In the genomic region with DNA sequence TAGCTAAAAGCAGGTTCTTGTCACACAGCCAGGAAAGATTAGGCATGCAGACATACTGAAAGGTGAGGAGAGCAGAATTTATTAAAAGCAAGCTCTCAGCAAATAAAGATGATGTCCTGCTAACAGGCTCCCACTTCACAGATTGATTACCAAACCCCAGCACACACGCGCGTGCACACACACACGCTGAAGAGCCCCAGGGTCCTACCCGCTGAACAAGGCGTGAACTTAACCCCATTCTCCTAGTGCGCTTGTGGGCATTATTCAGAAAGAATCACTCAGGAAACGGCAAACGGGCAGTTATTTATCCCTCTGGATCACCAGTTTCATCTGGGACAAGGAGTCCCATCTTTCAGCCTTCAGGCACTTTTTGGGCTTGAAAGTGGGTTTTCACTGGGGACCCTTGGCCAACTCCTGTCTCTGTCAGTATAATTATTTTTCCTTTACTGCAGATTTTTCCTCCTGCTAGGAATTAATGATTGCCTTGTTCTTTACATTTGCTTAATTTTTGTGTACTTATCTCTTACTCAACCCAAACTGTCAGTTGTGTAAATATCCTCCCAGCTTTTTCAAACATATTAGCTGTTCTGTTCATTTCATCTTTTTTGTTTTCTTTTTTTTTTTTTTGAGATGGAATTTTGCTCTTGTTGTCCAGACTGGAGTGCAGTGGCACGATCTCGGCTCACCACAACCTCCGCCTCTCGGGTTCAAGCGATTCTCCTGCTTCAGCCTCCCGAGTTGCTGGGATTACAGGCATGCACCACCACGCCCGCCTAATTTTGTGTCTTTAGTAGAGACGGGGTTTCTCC, we compare ENCODE assay signal across 1 cellular context.
TF ChIP-seq lines count a peak whose summit lies in the region.

No MANE protein-coding gene starts in this region.

TF ChIP-seq in HepG2, 621 proteins besides CTCF, POLR2A, EP300 and RAD21 (continued from another document and continues in another):
- TF ChIP-seq, protein P1, sequence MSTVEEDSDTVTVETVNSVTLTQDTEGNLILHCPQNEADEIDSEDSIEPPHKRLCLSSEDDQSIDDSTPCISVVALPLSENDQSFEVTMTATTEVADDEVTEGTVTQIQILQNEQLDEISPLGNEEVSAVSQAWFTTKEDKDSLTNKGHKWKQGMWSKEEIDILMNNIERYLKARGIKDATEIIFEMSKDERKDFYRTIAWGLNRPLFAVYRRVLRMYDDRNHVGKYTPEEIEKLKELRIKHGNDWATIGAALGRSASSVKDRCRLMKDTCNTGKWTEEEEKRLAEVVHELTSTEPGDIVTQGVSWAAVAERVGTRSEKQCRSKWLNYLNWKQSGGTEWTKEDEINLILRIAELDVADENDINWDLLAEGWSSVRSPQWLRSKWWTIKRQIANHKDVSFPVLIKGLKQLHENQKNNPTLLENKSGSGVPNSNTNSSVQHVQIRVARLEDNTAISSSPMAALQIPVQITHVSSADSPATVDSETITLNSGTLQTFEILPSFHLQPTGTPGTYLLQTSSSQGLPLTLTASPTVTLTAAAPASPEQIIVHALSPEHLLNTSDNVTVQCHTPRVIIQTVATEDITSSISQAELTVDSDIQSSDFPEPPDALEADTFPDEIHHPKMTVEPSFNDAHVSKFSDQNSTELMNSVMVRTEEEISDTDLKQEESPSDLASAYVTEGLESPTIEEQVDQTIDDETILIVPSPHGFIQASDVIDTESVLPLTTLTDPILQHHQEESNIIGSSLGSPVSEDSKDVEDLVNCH (CRISPR knock-in tag; IDR thresholded peaks at IDR 0.05): no peak
- TF ChIP-seq RFXANK (CRISPR knock-in tag; IDR thresholded peaks at IDR 0.05) (no peak), SNAPC2 (CRISPR knock-in tag; IDR thresholded peaks at IDR 0.05) (no peak), PAF1 (CRISPR knock-in tag; IDR thresholded peaks at IDR 0.05) (no peak), RAD51 (IDR thresholded peaks at IDR 0.05; ENCODE audit: borderline replicate concordance) (no peak), SATB2 (CRISPR knock-in tag; IDR thresholded peaks at IDR 0.05) (0 out of 2 replicates have a peak, but pooled peaks have one; percentile 14), U2AF2 (IDR thresholded peaks at IDR 0.05; ENCODE audit: low read depth, low read length) (no peak), ZNF672 (CRISPR knock-in tag; IDR thresholded peaks at IDR 0.05) (no peak), HNF4A (CRISPR knock-in tag; IDR thresholded peaks at IDR 0.05) (peak; percentile 33; the same call in 1 of the 2 replicates), RNF2 (conservative IDR thresholded peaks at IDR 0.05; ENCODE audit: low read depth) (no peak), MAFG (CRISPR knock-in tag; IDR thresholded peaks at IDR 0.05) (no peak), FOXK2 (IDR thresholded peaks at IDR 0.05) (peak; percentile 89), ZNF501 (CRISPR knock-in tag; IDR thresholded peaks at IDR 0.05) (peak; percentile 63), KDM3A (CRISPR knock-in tag; IDR thresholded peaks at IDR 0.05; ENCODE audit: low read depth) (0 out of 2 replicates have a peak, but pooled peaks have one; percentile 41), SNAI1 (CRISPR knock-in tag; IDR thresholded peaks at IDR 0.05; ENCODE audit: borderline replicate concordance) (no peak), NCOA2 (CRISPR knock-in tag; IDR thresholded peaks at IDR 0.05) (peak; percentile 91), ZNF557 (CRISPR knock-in tag; IDR thresholded peaks at IDR 0.05) (no peak), ZNF7 (CRISPR knock-in tag; IDR thresholded peaks at IDR 0.05) (no peak), ZNF383 (CRISPR knock-in tag; IDR thresholded peaks at IDR 0.05; ENCODE audit: borderline replicate concordance) (no peak), HCFC1 (IDR thresholded peaks at IDR 0.05; ENCODE audit: low read depth, low read length) (no peak), SP4 (CRISPR knock-in tag; IDR thresholded peaks at IDR 0.05) (no peak), SYNCRIP (IDR thresholded peaks at IDR 0.05; ENCODE audit: insufficient read depth, low read depth, low read length) (no peak), ZNF776 (CRISPR knock-in tag; IDR thresholded peaks at IDR 0.05) (no peak), ZNF232 (CRISPR knock-in tag; IDR thresholded peaks at IDR 0.05; ENCODE audit: borderline replicate concordance) (no peak), NFYB (CRISPR knock-in tag; IDR thresholded peaks at IDR 0.05) (no peak), SRY (CRISPR knock-in tag; IDR thresholded peaks at IDR 0.05) (no peak), KAT7 (CRISPR knock-in tag; IDR thresholded peaks at IDR 0.05; ENCODE audit: borderline replicate concordance) (0 out of 2 replicates have a peak, but pooled peaks have one; percentile 31), ZNF644 (CRISPR knock-in tag; IDR thresholded peaks at IDR 0.05; ENCODE audit: low read depth) (0 out of 2 replicates have a peak, but pooled peaks have one; percentile 24), RBM39 (IDR thresholded peaks at IDR 0.05; ENCODE audit: low read depth, low read length, poor library complexity, severe bottlenecking) (no peak), ZNF780A (CRISPR knock-in tag; IDR thresholded peaks at IDR 0.05) (no peak), ZNF879 (CRISPR knock-in tag; IDR thresholded peaks at IDR 0.05) (no peak), ISX (CRISPR knock-in tag; conservative IDR thresholded peaks at IDR 0.05) (no peak), IRX3 (CRISPR knock-in tag; IDR thresholded peaks at IDR 0.05; ENCODE audit: borderline replicate concordance, low read depth) (no peak)
- TF ChIP-seq, protein P2, sequence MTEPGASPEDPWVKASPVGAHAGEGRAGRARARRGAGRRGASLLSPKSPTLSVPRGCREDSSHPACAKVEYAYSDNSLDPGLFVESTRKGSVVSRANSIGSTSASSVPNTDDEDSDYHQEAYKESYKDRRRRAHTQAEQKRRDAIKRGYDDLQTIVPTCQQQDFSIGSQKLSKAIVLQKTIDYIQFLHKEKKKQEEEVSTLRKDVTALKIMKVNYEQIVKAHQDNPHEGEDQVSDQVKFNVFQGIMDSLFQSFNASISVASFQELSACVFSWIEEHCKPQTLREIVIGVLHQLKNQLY (CRISPR knock-in tag; IDR thresholded peaks at IDR 0.05): peak; percentile 44; the same call in 1 of the 2 replicates
- TF ChIP-seq, protein P3, sequence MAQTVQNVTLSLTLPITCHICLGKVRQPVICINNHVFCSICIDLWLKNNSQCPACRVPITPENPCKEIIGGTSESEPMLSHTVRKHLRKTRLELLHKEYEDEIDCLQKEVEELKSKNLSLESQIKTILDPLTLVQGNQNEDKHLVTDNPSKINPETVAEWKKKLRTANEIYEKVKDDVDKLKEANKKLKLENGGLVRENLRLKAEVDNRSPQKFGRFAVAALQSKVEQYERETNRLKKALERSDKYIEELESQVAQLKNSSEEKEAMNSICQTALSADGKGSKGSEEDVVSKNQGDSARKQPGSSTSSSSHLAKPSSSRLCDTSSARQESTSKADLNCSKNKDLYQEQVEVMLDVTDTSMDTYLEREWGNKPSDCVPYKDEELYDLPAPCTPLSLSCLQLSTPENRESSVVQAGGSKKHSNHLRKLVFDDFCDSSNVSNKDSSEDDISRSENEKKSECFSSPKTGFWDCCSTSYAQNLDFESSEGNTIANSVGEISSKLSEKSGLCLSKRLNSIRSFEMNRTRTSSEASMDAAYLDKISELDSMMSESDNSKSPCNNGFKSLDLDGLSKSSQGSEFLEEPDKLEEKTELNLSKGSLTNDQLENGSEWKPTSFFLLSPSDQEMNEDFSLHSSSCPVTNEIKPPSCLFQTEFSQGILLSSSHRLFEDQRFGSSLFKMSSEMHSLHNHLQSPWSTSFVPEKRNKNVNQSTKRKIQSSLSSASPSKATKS (CRISPR knock-in tag; IDR thresholded peaks at IDR 0.05): no peak
- TF ChIP-seq, protein P4, sequence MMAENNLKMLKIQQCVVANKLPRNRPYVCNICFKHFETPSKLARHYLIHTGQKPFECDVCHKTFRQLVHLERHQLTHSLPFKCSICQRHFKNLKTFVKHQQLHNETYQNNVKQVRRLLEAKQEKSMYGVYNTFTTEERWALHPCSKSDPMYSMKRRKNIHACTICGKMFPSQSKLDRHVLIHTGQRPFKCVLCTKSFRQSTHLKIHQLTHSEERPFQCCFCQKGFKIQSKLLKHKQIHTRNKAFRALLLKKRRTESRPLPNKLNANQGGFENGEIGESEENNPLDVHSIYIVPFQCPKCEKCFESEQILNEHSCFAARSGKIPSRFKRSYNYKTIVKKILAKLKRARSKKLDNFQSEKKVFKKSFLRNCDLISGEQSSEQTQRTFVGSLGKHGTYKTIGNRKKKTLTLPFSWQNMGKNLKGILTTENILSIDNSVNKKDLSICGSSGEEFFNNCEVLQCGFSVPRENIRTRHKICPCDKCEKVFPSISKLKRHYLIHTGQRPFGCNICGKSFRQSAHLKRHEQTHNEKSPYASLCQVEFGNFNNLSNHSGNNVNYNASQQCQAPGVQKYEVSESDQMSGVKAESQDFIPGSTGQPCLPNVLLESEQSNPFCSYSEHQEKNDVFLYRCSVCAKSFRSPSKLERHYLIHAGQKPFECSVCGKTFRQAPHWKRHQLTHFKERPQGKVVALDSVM (CRISPR knock-in tag; IDR thresholded peaks at IDR 0.05): peak; percentile 99
- TF ChIP-seq, protein P5, sequence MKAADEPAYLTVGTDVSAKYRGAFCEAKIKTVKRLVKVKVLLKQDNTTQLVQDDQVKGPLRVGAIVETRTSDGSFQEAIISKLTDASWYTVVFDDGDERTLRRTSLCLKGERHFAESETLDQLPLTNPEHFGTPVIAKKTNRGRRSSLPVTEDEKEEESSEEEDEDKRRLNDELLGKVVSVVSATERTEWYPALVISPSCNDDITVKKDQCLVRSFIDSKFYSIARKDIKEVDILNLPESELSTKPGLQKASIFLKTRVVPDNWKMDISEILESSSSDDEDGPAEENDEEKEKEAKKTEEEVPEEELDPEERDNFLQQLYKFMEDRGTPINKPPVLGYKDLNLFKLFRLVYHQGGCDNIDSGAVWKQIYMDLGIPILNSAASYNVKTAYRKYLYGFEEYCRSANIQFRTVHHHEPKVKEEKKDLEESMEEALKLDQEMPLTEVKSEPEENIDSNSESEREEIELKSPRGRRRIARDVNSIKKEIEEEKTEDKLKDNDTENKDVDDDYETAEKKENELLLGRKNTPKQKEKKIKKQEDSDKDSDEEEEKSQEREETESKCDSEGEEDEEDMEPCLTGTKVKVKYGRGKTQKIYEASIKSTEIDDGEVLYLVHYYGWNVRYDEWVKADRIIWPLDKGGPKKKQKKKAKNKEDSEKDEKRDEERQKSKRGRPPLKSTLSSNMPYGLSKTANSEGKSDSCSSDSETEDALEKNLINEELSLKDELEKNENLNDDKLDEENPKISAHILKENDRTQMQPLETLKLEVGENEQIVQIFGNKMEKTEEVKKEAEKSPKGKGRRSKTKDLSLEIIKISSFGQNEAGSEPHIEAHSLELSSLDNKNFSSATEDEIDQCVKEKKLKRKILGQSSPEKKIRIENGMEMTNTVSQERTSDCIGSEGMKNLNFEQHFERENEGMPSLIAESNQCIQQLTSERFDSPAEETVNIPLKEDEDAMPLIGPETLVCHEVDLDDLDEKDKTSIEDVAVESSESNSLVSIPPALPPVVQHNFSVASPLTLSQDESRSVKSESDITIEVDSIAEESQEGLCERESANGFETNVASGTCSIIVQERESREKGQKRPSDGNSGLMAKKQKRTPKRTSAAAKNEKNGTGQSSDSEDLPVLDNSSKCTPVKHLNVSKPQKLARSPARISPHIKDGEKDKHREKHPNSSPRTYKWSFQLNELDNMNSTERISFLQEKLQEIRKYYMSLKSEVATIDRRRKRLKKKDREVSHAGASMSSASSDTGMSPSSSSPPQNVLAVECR (CRISPR knock-in tag; IDR thresholded peaks at IDR 0.05; ENCODE audit: borderline replicate concordance): no peak; the same call in 1 of the 2 replicates
- TF ChIP-seq, protein P6, sequence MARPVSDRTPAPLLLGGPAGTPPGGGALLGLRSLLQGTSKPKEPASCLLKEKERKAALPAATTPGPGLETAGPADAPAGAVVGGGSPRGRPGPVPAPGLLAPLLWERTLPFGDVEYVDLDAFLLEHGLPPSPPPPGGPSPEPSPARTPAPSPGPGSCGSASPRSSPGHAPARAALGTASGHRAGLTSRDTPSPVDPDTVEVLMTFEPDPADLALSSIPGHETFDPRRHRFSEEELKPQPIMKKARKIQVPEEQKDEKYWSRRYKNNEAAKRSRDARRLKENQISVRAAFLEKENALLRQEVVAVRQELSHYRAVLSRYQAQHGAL (CRISPR knock-in tag; IDR thresholded peaks at IDR 0.05; ENCODE audit: not compliant biosample characterization): no peak
- TF ChIP-seq, protein P7, sequence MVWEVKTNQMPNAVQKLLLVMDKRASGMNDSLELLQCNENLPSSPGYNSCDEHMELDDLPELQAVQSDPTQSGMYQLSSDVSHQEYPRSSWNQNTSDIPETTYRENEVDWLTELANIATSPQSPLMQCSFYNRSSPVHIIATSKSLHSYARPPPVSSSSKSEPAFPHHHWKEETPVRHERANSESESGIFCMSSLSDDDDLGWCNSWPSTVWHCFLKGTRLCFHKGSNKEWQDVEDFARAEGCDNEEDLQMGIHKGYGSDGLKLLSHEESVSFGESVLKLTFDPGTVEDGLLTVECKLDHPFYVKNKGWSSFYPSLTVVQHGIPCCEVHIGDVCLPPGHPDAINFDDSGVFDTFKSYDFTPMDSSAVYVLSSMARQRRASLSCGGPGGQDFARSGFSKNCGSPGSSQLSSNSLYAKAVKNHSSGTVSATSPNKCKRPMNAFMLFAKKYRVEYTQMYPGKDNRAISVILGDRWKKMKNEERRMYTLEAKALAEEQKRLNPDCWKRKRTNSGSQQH (CRISPR knock-in tag; IDR thresholded peaks at IDR 0.05; ENCODE audit: low read depth): no peak
- TF ChIP-seq, protein P8, sequence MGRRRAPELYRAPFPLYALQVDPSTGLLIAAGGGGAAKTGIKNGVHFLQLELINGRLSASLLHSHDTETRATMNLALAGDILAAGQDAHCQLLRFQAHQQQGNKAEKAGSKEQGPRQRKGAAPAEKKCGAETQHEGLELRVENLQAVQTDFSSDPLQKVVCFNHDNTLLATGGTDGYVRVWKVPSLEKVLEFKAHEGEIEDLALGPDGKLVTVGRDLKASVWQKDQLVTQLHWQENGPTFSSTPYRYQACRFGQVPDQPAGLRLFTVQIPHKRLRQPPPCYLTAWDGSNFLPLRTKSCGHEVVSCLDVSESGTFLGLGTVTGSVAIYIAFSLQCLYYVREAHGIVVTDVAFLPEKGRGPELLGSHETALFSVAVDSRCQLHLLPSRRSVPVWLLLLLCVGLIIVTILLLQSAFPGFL (CRISPR knock-in tag; IDR thresholded peaks at IDR 0.05): no peak
- TF ChIP-seq, protein P9, sequence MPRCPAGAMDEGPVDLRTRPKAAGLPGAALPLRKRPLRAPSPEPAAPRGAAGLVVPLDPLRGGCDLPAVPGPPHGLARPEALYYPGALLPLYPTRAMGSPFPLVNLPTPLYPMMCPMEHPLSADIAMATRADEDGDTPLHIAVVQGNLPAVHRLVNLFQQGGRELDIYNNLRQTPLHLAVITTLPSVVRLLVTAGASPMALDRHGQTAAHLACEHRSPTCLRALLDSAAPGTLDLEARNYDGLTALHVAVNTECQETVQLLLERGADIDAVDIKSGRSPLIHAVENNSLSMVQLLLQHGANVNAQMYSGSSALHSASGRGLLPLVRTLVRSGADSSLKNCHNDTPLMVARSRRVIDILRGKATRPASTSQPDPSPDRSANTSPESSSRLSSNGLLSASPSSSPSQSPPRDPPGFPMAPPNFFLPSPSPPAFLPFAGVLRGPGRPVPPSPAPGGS (CRISPR knock-in tag; IDR thresholded peaks at IDR 0.05): no peak
